In the genomic region with DNA sequence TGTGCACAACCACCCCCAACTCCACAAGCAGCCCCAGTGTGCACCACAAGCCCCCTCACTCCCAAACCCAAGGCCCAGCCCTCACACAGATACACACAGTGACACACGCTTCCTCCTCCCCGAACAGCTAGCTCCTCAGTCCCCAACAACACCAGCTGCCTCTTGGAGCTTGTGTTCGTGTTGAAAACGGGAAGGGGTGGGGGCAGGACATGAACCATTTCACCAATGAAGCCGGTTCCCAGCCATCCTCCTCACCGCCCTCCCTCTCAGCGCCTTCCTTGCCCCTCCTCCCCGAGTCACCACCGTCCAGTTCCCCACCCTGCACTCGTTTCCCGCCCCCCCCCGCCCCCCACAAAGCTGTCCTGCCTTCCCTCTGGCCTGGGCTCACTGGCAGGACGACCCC, we compare ENCODE assay signal across 1 cellular context.
TF ChIP-seq lines count a peak whose summit lies in the region.

No MANE protein-coding gene starts in this region.

TF ChIP-seq in HEK293T, 16 proteins besides CTCF, POLR2A, EP300 and RAD21 (continued from another document):
- TF ChIP-seq, protein P1, sequence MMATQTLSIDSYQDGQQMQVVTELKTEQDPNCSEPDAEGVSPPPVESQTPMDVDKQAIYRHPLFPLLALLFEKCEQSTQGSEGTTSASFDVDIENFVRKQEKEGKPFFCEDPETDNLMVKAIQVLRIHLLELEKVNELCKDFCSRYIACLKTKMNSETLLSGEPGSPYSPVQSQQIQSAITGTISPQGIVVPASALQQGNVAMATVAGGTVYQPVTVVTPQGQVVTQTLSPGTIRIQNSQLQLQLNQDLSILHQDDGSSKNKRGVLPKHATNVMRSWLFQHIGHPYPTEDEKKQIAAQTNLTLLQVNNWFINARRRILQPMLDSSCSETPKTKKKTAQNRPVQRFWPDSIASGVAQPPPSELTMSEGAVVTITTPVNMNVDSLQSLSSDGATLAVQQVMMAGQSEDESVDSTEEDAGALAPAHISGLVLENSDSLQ (IDR thresholded peaks at IDR 0.05), result no peak
- TF ChIP-seq LEF1 (IDR thresholded peaks at IDR 0.05; ENCODE audit: borderline replicate concordance), result no peak
TF ChIP-seq in HEK293T: peak in this region for 0.
